Comparison of ENCODE assay signal across 9 cellular contexts in the genomic region with DNA sequence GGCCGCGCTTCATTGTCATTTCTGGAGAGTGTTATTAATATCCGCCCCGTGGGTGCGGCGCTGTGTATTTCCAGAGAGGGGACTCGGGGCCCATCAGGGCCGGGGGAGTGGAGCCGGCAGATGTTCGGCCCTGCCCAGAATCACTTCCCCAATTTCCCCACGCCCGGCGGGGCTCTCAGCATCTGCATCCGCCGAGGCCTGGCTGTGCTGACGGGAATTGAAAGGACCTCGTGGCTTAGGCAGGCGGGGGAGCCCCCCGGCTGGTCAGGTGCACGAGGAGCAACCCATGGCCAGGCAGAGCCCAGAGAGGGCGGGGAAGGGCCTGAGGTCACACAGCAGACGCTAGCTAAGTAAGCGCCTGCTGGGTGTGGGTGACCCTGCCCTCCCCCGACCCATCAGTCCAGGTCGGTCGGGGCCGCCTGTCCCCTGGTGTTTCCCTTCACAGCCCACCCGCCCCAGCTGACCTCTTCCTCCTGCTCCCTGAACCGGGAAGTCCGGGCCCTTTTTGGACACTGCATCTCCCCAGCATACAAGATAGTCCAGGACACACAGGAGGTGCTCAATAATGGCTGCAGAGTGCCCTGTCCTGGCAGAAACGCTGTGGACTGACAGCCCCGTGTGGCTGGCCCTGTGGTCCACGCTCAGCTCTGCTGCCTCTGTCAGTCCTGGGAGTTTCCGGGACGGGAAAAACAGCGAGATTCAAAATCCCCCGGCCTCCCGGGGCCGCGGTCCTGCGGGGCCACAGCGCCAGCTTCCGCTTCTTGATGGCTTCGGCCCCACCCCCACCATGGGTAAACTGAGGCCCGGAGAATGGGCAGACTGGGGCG. TPM values are rescaled to one million over a fixed set of nuclear protein-coding genes. Genes with fewer than 3 reads are reported as not detected.
DNase-seq lines count a peak whose midpoint lies in the region; ATAC-seq and FAIRE-seq lines count a peak whose summit lies in the region.
"Had no signal": no experiment of that assay in that cellular context is flagged by ENCODE, and none has a peak within 500 bp of the region (broad histone marks: within the 10 kb centered on the region; RNA-seq: fewer than 3 reads in every experiment).

No MANE protein-coding gene starts in this region.

- DNase-seq in GM19240 (ENCODE audit: insufficient read length, low spot score) (peak; percentile 94), substantia nigra (lab: John Stamatoyannopoulos, UW) (peak in 33 of 49 donors; percentile 7 to 76 (median 35)), G401 (ENCODE audit: low spot score) (no peak), RCC 7860 (ENCODE audit: low spot score) (no peak), urothelium cell line (ENCODE audit: low spot score) (no peak), inferior parietal cortex (ENCODE audit: extremely low spot score) (no peak)

- H3K27ac ChIP-seq in substantia nigra (ENCODE audit: low read depth, low read length, poor library complexity, severe bottlenecking), result no peak overlapping the region

- FAIRE-seq in RCC 7860 (lab: Jason Lieb, UNC), result no peak
- no peak for FAIRE-seq in urothelium cell line (lab: Jason Lieb, UNC)
- FAIRE-seq: colon had no signal

- no peaks in the 10 kb centered on the region for H3K4me1 Mint-ChIP-seq in activated T-helper 17 cell treated with anti-CD3 and anti-CD28 coated beads, Interleukin-2, amount 50 U/mL, for 72 hours

- H3K4me3 Mint-ChIP-seq in activated T-helper 17 cell treated with anti-CD3 and anti-CD28 coated beads, Interleukin-2, amount 50 U/mL, for 72 hours, result no peak overlapping the region

- H3K36me3 Mint-ChIP-seq in activated T-helper 17 cell treated with anti-CD3 and anti-CD28 coated beads, Interleukin-2, amount 50 U/mL, for 72 hours (ENCODE audit: low read depth), result no peaks in the 10 kb centered on the region

- ATAC-seq in HG03066 (IDR thresholded peaks at IDR 0.05; ENCODE audit: low read depth, unreplicated experiment), result peak; percentile 61
- ATAC-seq in activated T-helper 17 cell treated with anti-CD3 and anti-CD28 coated beads, Interleukin-2, amount 50 U/mL, for 72 hours (replicated peaks), result peak; percentile 69

- no peaks in the 10 kb centered on the region for H3K27me3 Mint-ChIP-seq in activated T-helper 17 cell treated with anti-CD3 and anti-CD28 coated beads, Interleukin-2, amount 50 U/mL, for 72 hours

- in situ Hi-C loops in G401 (cut with HindIII; ENCODE audit: low sequenced_read_pairs), result no loop called here

- H3K27ac Mint-ChIP-seq in activated T-helper 17 cell treated with anti-CD3 and anti-CD28 coated beads, Interleukin-2, amount 50 U/mL, for 72 hours, result no peak overlapping the region

- no peaks in the 10 kb centered on the region for H3K9me3 Mint-ChIP-seq in activated T-helper 17 cell treated with anti-CD3 and anti-CD28 coated beads, Interleukin-2, amount 50 U/mL, for 72 hours

RNA-seq across cellular contexts. Expression of gene ARID3A, which starts 22.1 kb away (rescaled TPM):
- 10 to 100 TPM; 50.3 to 79.3 TPM for total RNA-seq in activated T-helper 17 cell treated with anti-CD3 and anti-CD28 coated beads, Interleukin-2, amount 50 U/mL, for 72 hours
- 95.4 and 103 TPM in 2 replicates for total RNA-seq in G401 (2014; rRNA removed; shearing (Covaris generic))

RNA-seq across cellular contexts. Expression of gene KISS1R, which starts 30.8 kb away (rescaled TPM):
- 10 to 100 TPM; 17.5 to 53.1 TPM for total RNA-seq in activated T-helper 17 cell treated with anti-CD3 and anti-CD28 coated beads, Interleukin-2, amount 50 U/mL, for 72 hours
- total RNA-seq in G401 (2014; rRNA removed; shearing (Covaris generic)), result 1.8 and 1.9 TPM in 2 replicates

RNA-seq across cellular contexts. Expression of gene R3HDM4, which starts 34.9 kb away (rescaled TPM):
- 10 to 100 TPM; 78.5 to 79.3 TPM for total RNA-seq in activated T-helper 17 cell treated with anti-CD3 and anti-CD28 coated beads, Interleukin-2, amount 50 U/mL, for 72 hours
- total RNA-seq in G401 (2014; rRNA removed; shearing (Covaris generic)), result 12.7 and 13.9 TPM in 2 replicates

RNA-seq across cellular contexts. Expression of gene WDR18, which starts 36.2 kb away (rescaled TPM):
- total RNA-seq in activated T-helper 17 cell treated with anti-CD3 and anti-CD28 coated beads, Interleukin-2, amount 50 U/mL, for 72 hours, result 10 to 100 TPM; 43.2 to 94.2 TPM
- 176 and 280 TPM in 2 replicates for total RNA-seq in G401 (2014; rRNA removed; shearing (Covaris generic))

RNA-seq across cellular contexts. Expression of gene GRIN3B, which starts 52.3 kb away (rescaled TPM):
- total RNA-seq in activated T-helper 17 cell treated with anti-CD3 and anti-CD28 coated beads, Interleukin-2, amount 50 U/mL, for 72 hours, result under 1 TPM in 1 of 2 donors, not detected in 1; 0.21 TPM
- 0.74 and 3.5 TPM in 2 replicates for total RNA-seq in G401 (2014; rRNA removed; shearing (Covaris generic))

Comparison
In these comparisons a context has a peak if more than half of its experiments do, and no peak if none do; other contexts are left out.
1. DNase-seq: peak in GM19240 (single experiment) and substantia nigra (33 of 49); none in G401 (single experiment), RCC 7860 (single experiment), urothelium cell line (single experiment) and inferior parietal cortex (single experiment).